21 cellular contexts compared by ENCODE assay signal in genomic region chr17:11170901-11171300, GRCh38.
"Had no signal": no experiment of that assay in that cellular context is flagged by ENCODE, and none has a peak within 500 bp of the region (broad histone marks: within the 10 kb centered on the region; RNA-seq: fewer than 3 reads in every experiment).

No MANE protein-coding gene starts in this region.

- H3K27me3 ChIP-seq: neutrophil, right atrium auricular region, right lobe of liver, sigmoid colon, stomach, tibial artery, transverse colon, upper lobe of right lung, uterus had no signal

- H3K4me1 ChIP-seq: prostate gland, right atrium auricular region, right lobe of liver, sigmoid colon, stomach, tibial artery, transverse colon, upper lobe of right lung, uterus had no signal

- H3K27ac ChIP-seq: neutrophil, prostate gland, right atrium auricular region, right lobe of liver, sigmoid colon, stomach, thoracic aorta, tibial artery, transverse colon, upper lobe of right lung, uterus had no signal

- H3K9me3 ChIP-seq: neutrophil, prostate gland, right lobe of liver, transverse colon, upper lobe of right lung, uterus had no signal

- H3K36me3 ChIP-seq: neutrophil, prostate gland, right atrium auricular region, right lobe of liver, sigmoid colon, stomach, thoracic aorta, tibial artery, transverse colon, upper lobe of right lung, uterus had no signal

- H3K4me3 ChIP-seq: prostate gland, right atrium auricular region, right lobe of liver, sigmoid colon, stomach, thoracic aorta, tibial artery, transverse colon, upper lobe of right lung, uterus had no signal

- DNase-seq: naive B cell; naive thymus-derived CD8-positive, alpha-beta T cell; nucleus accumbens; right lobe of liver; sigmoid colon; small intestine; stimulated activated CD4-positive, alpha-beta T cell treated with anti-CD3 and anti-CD28 coated beads, Interleukin-15, amount 100 ng/mL, for 24 hours; stimulated activated CD4-positive, alpha-beta T cell treated with anti-CD3 and anti-CD28 coated beads, Interleukin-2, amount 100 ng/mL, for 24 hours; stimulated activated CD4-positive, alpha-beta T cell treated with anti-CD3 and anti-CD28 coated beads, Interleukin-2, amount 100 ng/mL, for 48 hours; stimulated activated CD4-positive, alpha-beta T cell treated with anti-CD3 and anti-CD28 coated beads, Interleukin-4, amount 100 ng/mL, for 24 hours; stimulated activated naive B cell treated with anti-CD40 and anti-IgM and Interleukin-4, amounts not matched to agents 10 μg/mL and 1 μg/mL and 100 μg/mL, for 72 hours; stimulated activated naive CD4-positive, alpha-beta T cell treated with Interleukin-2 at 50 U/mL for 16 hours; stomach; tibial artery; transverse colon; upper lobe of right lung; uterus had no signal
